ENCODE assay signal across 12 cellular contexts in genomic region chr17:49775546-49776260, GRCh38.
A peak's percentile ranks its signal among the peaks of the same experiment; 100 is the strongest.
DNase-seq lines count a peak whose midpoint lies in the region; ATAC-seq and TF ChIP-seq lines count a peak whose summit lies in the region.
"Had no signal": no experiment of that assay in that cellular context is flagged by ENCODE, and none has a peak within 500 bp of the region (broad histone marks: within the 10 kb centered on the region; RNA-seq: fewer than 3 reads in every experiment).

No MANE protein-coding gene starts in this region.

- H3K27ac ChIP-seq in skin epidermis, result peak overlapping the region in 11 of 21 experiments; percentile 2 to 71 (median 42)
- H3K27ac ChIP-seq: BLaER1 had no signal

- no peak for ATAC-seq in GM21526 (IDR thresholded peaks at IDR 0.05; ENCODE audit: low FRiP score, unreplicated experiment)
- ATAC-seq: Panc1 had no signal

- TF ChIP-seq CTCF in choroid plexus epithelial cell (conservative IDR thresholded peaks at IDR 0.05; ENCODE audit: low read depth, low read length), result no peak

- H3K4me3 ChIP-seq in choroid plexus epithelial cell (ENCODE audit: low read depth, low read length) (no peak overlapping the region), skin epidermis (no peak overlapping the region)
- H3K4me3 ChIP-seq: BLaER1 had no signal

- DNase-seq in ELF-1 (ENCODE audit: low read depth, low spot score) (peak; percentile 53), choroid plexus epithelial cell (ENCODE audit: low read depth) (peak; percentile 76), islet precursor cell (peak; percentile 74), NCI-H1417 treated with DMSO at 0.1 percent for 48 hours (lab: John Stamatoyannopoulos, UW) (no peak), MV-4-11 (lab: John Stamatoyannopoulos, UW) (no peak), GM19238 (ENCODE audit: insufficient read length, low spot score) (no peak)
- DNase-seq: activated naive CD4-positive, alpha-beta T cell treated with Interleukin-2 at 50 U/mL for 16 hours; stimulated activated CD4-positive, alpha-beta T cell treated with anti-CD3 and anti-CD28 coated beads, Interleukin-12 subunit alpha, Interleukin-12 subunit beta, amount 100 ng/mL, for 4 hours had no signal

Comparison
In these comparisons a context has a peak if more than half of its experiments do, and no peak if none do; other contexts are left out.
1. DNase-seq: peak in ELF-1 (single experiment), choroid plexus epithelial cell (single experiment) and islet precursor cell (single experiment); none in NCI-H1417 treated with DMSO at 0.1 percent for 48 hours (single experiment), MV-4-11 (single experiment) and GM19238 (single experiment).